Comparison of ENCODE assay signal across 17 cellular contexts in genomic region chr19:16116067-16116466, GRCh38. TPM values are rescaled to one million over a fixed set of nuclear protein-coding genes. Genes with fewer than 3 reads are reported as not detected.
DNase-seq lines count a peak whose midpoint lies in the region; ATAC-seq and TF ChIP-seq lines count a peak whose summit lies in the region.
"Had no signal": no experiment of that assay in that cellular context is flagged by ENCODE, and none has a peak within 500 bp of the region (broad histone marks: within the 10 kb centered on the region; RNA-seq: fewer than 3 reads in every experiment).

No MANE protein-coding gene starts in this region.

- no peaks in the 10 kb centered on the region for H3K9me2 ChIP-seq in Loucy (replicated peaks; ENCODE audit: low read depth, low read length)
- H3K9me2 ChIP-seq: SK-N-SH had no signal

- peaks cover 42% of the 10 kb centered on the region for H4K20me1 ChIP-seq in Loucy (ENCODE audit: insufficient read depth, low read length, poor library complexity, severe bottlenecking)

- TF ChIP-seq CTCF in Loucy (conservative IDR thresholded peaks at IDR 0.05; ENCODE audit: low read length): no peak

- no peaks in the 10 kb centered on the region for H3K9me3 ChIP-seq in CD8-positive, alpha-beta memory T cell (ENCODE audit: low read length)
- H3K9me3 ChIP-seq in Loucy (ENCODE audit: insufficient read depth, low read depth, low read length): no peaks in the 10 kb centered on the region
- H3K9me3 ChIP-seq in naive thymus-derived CD4-positive, alpha-beta T cell (ENCODE audit: control insufficient read depth in 2 of 3, low read length in 3 of 3): no peaks in the 10 kb centered on the region
- H3K9me3 ChIP-seq: mucosa of descending colon, SK-N-SH had no signal

- H3K36me3 ChIP-seq in CD8-positive, alpha-beta memory T cell (ENCODE audit: insufficient read depth, low read length): peaks cover 17% of the 10 kb centered on the region
- peaks cover 25% of the 10 kb centered on the region; the same call in 1 of the 2 replicates for H3K36me3 ChIP-seq in Loucy (ENCODE audit: insufficient read depth, low read length)
- H3K36me3 ChIP-seq in naive thymus-derived CD4-positive, alpha-beta T cell (ENCODE audit: control insufficient read depth in 2 of 3, insufficient read depth in 3 of 3, low read length in 3 of 3): peaks cover 0 to 62% (median 15%) of the 10 kb centered on the region in 3 experiments

- H3F3A ChIP-seq in Loucy (ENCODE audit: low read depth): no peaks in the 10 kb centered on the region

- DNase-seq in CD8-positive, alpha-beta memory T cell: no peak
- DNase-seq in activated naive CD8-positive, alpha-beta T cell treated with anti-CD3 and anti-CD28 coated beads for 36 hours: no peak
- DNase-seq in naive thymus-derived CD4-positive, alpha-beta T cell: no peak
- DNase-seq in SW480 (ENCODE audit: low spot score) (no peak), KBM-7 (no peak)
- DNase-seq: dermis blood vessel endothelial cell, PC-9, SK-N-SH had no signal

- peak overlapping the region; percentile 86 for H3K4me2 ChIP-seq in Loucy (ENCODE audit: low read depth, low read length, poor library complexity, severe bottlenecking)
- H3K4me2 ChIP-seq: PC-9, SK-N-SH had no signal

- no peak overlapping the region for H3K4me3 ChIP-seq in CD8-positive, alpha-beta memory T cell (ENCODE audit: low read length)
- H3K4me3 ChIP-seq in Loucy (ENCODE audit: low read length, poor library complexity, severe bottlenecking): peak overlapping the region; percentile 91
- no peak overlapping the region for H3K4me3 ChIP-seq in naive thymus-derived CD4-positive, alpha-beta T cell (ENCODE audit: low read length)
- H3K4me3 ChIP-seq: mucosa of descending colon, PC-9 had no signal

- H3K9me3 Mint-ChIP-seq in CD8-positive, alpha-beta memory T cell: no peaks in the 10 kb centered on the region
- no peaks in the 10 kb centered on the region for H3K9me3 Mint-ChIP-seq in activated naive CD8-positive, alpha-beta T cell treated with anti-CD3 and anti-CD28 coated beads for 36 hours
- peaks cover 0 to 3% (median 0%) of the 10 kb centered on the region in 11 donors for H3K9me3 Mint-ChIP-seq in naive thymus-derived CD4-positive, alpha-beta T cell

- peaks cover 0 to 2% of the 10 kb centered on the region in 2 donors for H3K27me3 Mint-ChIP-seq in CD8-positive, alpha-beta memory T cell
- H3K27me3 Mint-ChIP-seq in activated naive CD8-positive, alpha-beta T cell treated with anti-CD3 and anti-CD28 coated beads for 36 hours: no peaks in the 10 kb centered on the region
- no peaks in the 10 kb centered on the region for H3K27me3 Mint-ChIP-seq in naive thymus-derived CD4-positive, alpha-beta T cell

- peak overlapping the region in 3 of 7 donors; percentile 12 to 48 (median 20) for H3K4me3 Mint-ChIP-seq in CD8-positive, alpha-beta memory T cell
- no peak overlapping the region for H3K4me3 Mint-ChIP-seq in activated naive CD8-positive, alpha-beta T cell treated with anti-CD3 and anti-CD28 coated beads for 36 hours
- H3K4me3 Mint-ChIP-seq in naive thymus-derived CD4-positive, alpha-beta T cell: peak overlapping the region in 2 of 10 donors; percentile 37 to 38

- H3K36me3 Mint-ChIP-seq in CD8-positive, alpha-beta memory T cell: peaks cover 0 to 71% (median 3%) of the 10 kb centered on the region in 3 donors
- peaks cover 36% of the 10 kb centered on the region for H3K36me3 Mint-ChIP-seq in activated naive CD8-positive, alpha-beta T cell treated with anti-CD3 and anti-CD28 coated beads for 36 hours
- H3K36me3 Mint-ChIP-seq in naive thymus-derived CD4-positive, alpha-beta T cell: peaks cover 4 to 22% (median 6%) of the 10 kb centered on the region in 5 donors

- H3K4me1 ChIP-seq in CD8-positive, alpha-beta memory T cell (ENCODE audit: insufficient read depth, low read length): peaks cover 50% of the 10 kb centered on the region
- peaks cover 48% of the 10 kb centered on the region for H3K4me1 ChIP-seq in Loucy (ENCODE audit: insufficient read depth, low read length, poor library complexity, severe bottlenecking)
- H3K4me1 ChIP-seq in naive thymus-derived CD4-positive, alpha-beta T cell (ENCODE audit: control insufficient read depth in 2 of 2, insufficient read depth in 2 of 2, low read length in 2 of 2): peaks cover 10 to 36% of the 10 kb centered on the region in 2 donors

- no peak overlapping the region for H2AFZ ChIP-seq in Loucy (ENCODE audit: low read length)
- H2AFZ ChIP-seq: PC-9 had no signal

- H3K27me3 ChIP-seq in CD8-positive, alpha-beta memory T cell (ENCODE audit: insufficient read depth, low read length, poor library complexity, severe bottlenecking): no peaks in the 10 kb centered on the region
- peaks cover 4% of the 10 kb centered on the region for H3K27me3 ChIP-seq in Loucy (ENCODE audit: insufficient read depth, low read length, poor library complexity, severe bottlenecking)
- H3K27me3 ChIP-seq in naive thymus-derived CD4-positive, alpha-beta T cell (ENCODE audit: control insufficient read depth in 2 of 2, insufficient read depth in 2 of 2, low read length in 2 of 2): no peaks in the 10 kb centered on the region

- H3K9ac ChIP-seq in Loucy (ENCODE audit: low read depth, low read length, poor library complexity, severe bottlenecking): peak overlapping the region; percentile 67
- H3K9ac ChIP-seq: SK-N-SH had no signal

- H3K27ac Mint-ChIP-seq in CD8-positive, alpha-beta memory T cell: peak overlapping the region; percentile 1 to 97 (median 83)
- H3K27ac Mint-ChIP-seq in activated naive CD8-positive, alpha-beta T cell treated with anti-CD3 and anti-CD28 coated beads for 36 hours: peak overlapping the region; percentile 50
- peak overlapping the region in 8 of 9 donors; percentile 1 to 84 (median 72) for H3K27ac Mint-ChIP-seq in naive thymus-derived CD4-positive, alpha-beta T cell

- H3K27ac ChIP-seq in CD8-positive, alpha-beta memory T cell (ENCODE audit: low read depth, low read length): no peak overlapping the region
- peak overlapping the region; percentile 24 for H3K27ac ChIP-seq in naive thymus-derived CD4-positive, alpha-beta T cell (ENCODE audit: low read depth, low read length)
- H3K27ac ChIP-seq: C4-2B, PC-9 had no signal

- POLR2A ChIA-PET in CD8-positive, alpha-beta memory T cell (lab: Charles Lee): no interaction called here
- POLR2A ChIA-PET in naive thymus-derived CD4-positive, alpha-beta T cell (lab: Charles Lee): interaction anchor here (1.1 kb wide), 1 partner anchor 24 kb away, joined by 5 read pairs; no protein-coding TSS in a partner anchor

- ATAC-seq in naive thymus-derived CD4-positive, alpha-beta T cell: no peak
- ATAC-seq in GM19397 (IDR thresholded peaks at IDR 0.05; ENCODE audit: unreplicated experiment) (no peak), GM18858 (IDR thresholded peaks at IDR 0.05; ENCODE audit: unreplicated experiment) (no peak)
- ATAC-seq: esophagus mucosa, mucosa of descending colon had no signal

- peaks cover 57 to 87% (median 63%) of the 10 kb centered on the region in 3 donors for H3K4me1 Mint-ChIP-seq in CD8-positive, alpha-beta memory T cell
- H3K4me1 Mint-ChIP-seq in activated naive CD8-positive, alpha-beta T cell treated with anti-CD3 and anti-CD28 coated beads for 36 hours: peaks cover 58% of the 10 kb centered on the region
- H3K4me1 Mint-ChIP-seq in naive thymus-derived CD4-positive, alpha-beta T cell: peaks cover 40 to 73% (median 54%) of the 10 kb centered on the region in 7 donors

- H3K79me2 ChIP-seq in Loucy (ENCODE audit: insufficient read depth, low read length): peaks cover 86% of the 10 kb centered on the region

- intact Hi-C loops in naive thymus-derived CD4-positive, alpha-beta T cell (cut with micrococcal nuclease): no loop called here

- CTCF ChIA-PET in CD8-positive, alpha-beta memory T cell (lab: Charles Lee): interaction anchor here (0.9 kb wide), 1 partner anchor 46 kb away, joined by 3 read pairs; no protein-coding TSS in a partner anchor
- CTCF ChIA-PET in naive thymus-derived CD4-positive, alpha-beta T cell (lab: Charles Lee): interaction anchor here (1.3 kb wide), 1 partner anchor 75 kb away, joined by 5 read pairs; no protein-coding TSS in a partner anchor

- in situ Hi-C loops in KBM-7 (cut with MboI; ENCODE audit: low pct_unique_long_range_greater_than_20kb, low sequenced_read_pairs): no loop called here

RNA-seq across cellular contexts. Expression of gene RAB8A, which starts 4.4 kb away (rescaled TPM):
- total RNA-seq in CD8-positive, alpha-beta memory T cell: 100 to 1,000 TPM; 268 to 298 TPM
- polyA plus RNA-seq in CD8-positive, alpha-beta memory T cell: 86.3 TPM
- total RNA-seq in activated naive CD8-positive, alpha-beta T cell treated with anti-CD3 and anti-CD28 coated beads for 36 hours: 100 to 1,000 TPM; 168 to 169 TPM
- 100 to 1,000 TPM in 2 of 5 experiments, 10 to 100 TPM in 3; 64.4 to 154 (median 74.5) TPM for total RNA-seq in naive thymus-derived CD4-positive, alpha-beta T cell
- 10 to 100 TPM; 61.8 to 82.2 TPM for polyA plus RNA-seq in naive thymus-derived CD4-positive, alpha-beta T cell

RNA-seq across cellular contexts. Expression of gene HSH2D, which starts 27.4 kb away (rescaled TPM):
- total RNA-seq in CD8-positive, alpha-beta memory T cell: 1 to 10 TPM; 8.6 to 9.3 TPM
- polyA plus RNA-seq in CD8-positive, alpha-beta memory T cell: 12.8 TPM
- 10 to 100 TPM; 29.6 to 29.8 TPM for total RNA-seq in activated naive CD8-positive, alpha-beta T cell treated with anti-CD3 and anti-CD28 coated beads for 36 hours
- 10 to 100 TPM; 20.0 to 60.0 (median 46.4) TPM for total RNA-seq in naive thymus-derived CD4-positive, alpha-beta T cell
- 10 to 100 TPM in 1 of 2 donors, 1 to 10 TPM in 1; 7.2 to 17.8 TPM for polyA plus RNA-seq in naive thymus-derived CD4-positive, alpha-beta T cell
- total RNA-seq: dermis blood vessel endothelial cell, LHCN-M2, NCI-H460 had no signal
- polyA plus RNA-seq: SK-N-SH had no signal

RNA-seq across cellular contexts. Expression of gene TPM4, which starts 39.8 kb away (rescaled TPM):
- total RNA-seq in CD8-positive, alpha-beta memory T cell: 100 to 1,000 TPM; 259 to 270 TPM
- polyA plus RNA-seq in CD8-positive, alpha-beta memory T cell: 127 TPM
- 100 to 1,000 TPM; 203 to 204 TPM for total RNA-seq in activated naive CD8-positive, alpha-beta T cell treated with anti-CD3 and anti-CD28 coated beads for 36 hours
- total RNA-seq in naive thymus-derived CD4-positive, alpha-beta T cell: 100 to 1,000 TPM in 3 of 5 experiments, 10 to 100 TPM in 2; 65.8 to 435 (median 126) TPM
- polyA plus RNA-seq in naive thymus-derived CD4-positive, alpha-beta T cell: 10 to 100 TPM; 28.2 to 43.5 TPM

RNA-seq across cellular contexts. Expression of gene CIB3, which starts 57.3 kb away (rescaled TPM):
- total RNA-seq in CD8-positive, alpha-beta memory T cell: not detected
- polyA plus RNA-seq in CD8-positive, alpha-beta memory T cell: not detected
- not detected for total RNA-seq in activated naive CD8-positive, alpha-beta T cell treated with anti-CD3 and anti-CD28 coated beads for 36 hours
- not detected for total RNA-seq in naive thymus-derived CD4-positive, alpha-beta T cell
- polyA plus RNA-seq in naive thymus-derived CD4-positive, alpha-beta T cell: not detected
- total RNA-seq: dermis blood vessel endothelial cell, esophagus mucosa, kidney epithelial cell, LHCN-M2, mucosa of descending colon, NCI-H460, PC-9 had no signal
- polyA plus RNA-seq: SK-N-SH had no signal
